In the genomic region with DNA sequence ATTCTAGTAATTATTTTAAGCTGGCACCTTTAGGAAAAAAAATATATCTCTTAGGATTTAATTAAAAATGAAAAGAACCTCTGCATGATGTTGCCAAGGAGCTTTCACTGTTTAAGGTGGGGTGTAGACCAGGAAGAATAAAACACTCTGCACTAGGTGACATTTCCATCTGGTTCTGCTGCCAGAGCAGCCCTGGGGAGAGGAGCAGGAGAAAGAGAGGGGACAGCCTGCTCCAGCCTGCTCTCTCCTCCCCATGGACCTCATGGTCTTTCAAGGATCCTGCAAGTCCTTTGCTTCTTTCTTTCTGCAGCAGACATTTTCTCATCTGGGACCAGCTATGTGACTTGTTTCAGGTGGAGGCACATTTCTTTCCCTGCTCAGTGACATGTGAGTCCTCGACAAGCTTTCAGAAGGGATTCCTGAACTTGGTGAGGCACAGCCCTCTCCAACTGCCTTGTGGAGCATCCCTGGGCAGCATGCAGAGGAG, we compare ENCODE assay signal across 16 cellular contexts. TPM values are rescaled to one million over a fixed set of nuclear protein-coding genes. Genes with fewer than 3 reads are reported as not detected.
DNase-seq lines count a peak whose midpoint lies in the region; ATAC-seq and TF ChIP-seq lines count a peak whose summit lies in the region.
"Had no signal": no experiment of that assay in that cellular context is flagged by ENCODE, and none has a peak within 500 bp of the region (broad histone marks: within the 10 kb centered on the region; RNA-seq: fewer than 3 reads in every experiment).

No MANE protein-coding gene starts in this region.

- H3K4me1 ChIP-seq in left ventricle myocardium inferior: peaks cover 23% of the 10 kb centered on the region
- peaks cover 18 to 28% of the 10 kb centered on the region in 2 donors for H3K4me1 ChIP-seq in mucosa of rectum (ENCODE audit: control insufficient read depth in 2 of 2, insufficient read depth in 2 of 2, low read length in 2 of 2)
- H3K4me1 ChIP-seq: BLaER1 had no signal

- H3K36me3 ChIP-seq in left ventricle myocardium inferior (no peaks in the 10 kb centered on the region), mucosa of rectum (ENCODE audit: control insufficient read depth in 2 of 2, insufficient read depth in 2 of 2, low read length in 2 of 2) (no peaks in the 10 kb centered on the region), H7 (replicated peaks; ENCODE audit: control insufficient read depth, insufficient read depth, low read length) (no peaks in the 10 kb centered on the region)
- H3K36me3 ChIP-seq: BLaER1 had no signal

- no peak for DNase-seq in Right ventricle myocardium superior
- no peak for DNase-seq in left ventricle myocardium inferior
- DNase-seq in cerebellar cortex (ENCODE audit: low spot score): peak; percentile 43
- DNase-seq in NCI-H82 (lab: John Stamatoyannopoulos, UW): no peak
- no peak for DNase-seq in H7
- no peak for DNase-seq in effector CD4-positive, alpha-beta T cell
- DNase-seq: 8988T; CD8-positive, alpha-beta memory T cell; DMS 273 treated with DMSO at 0.1 percent for 48 hours; MM.1S; NCI-H1105; NCI-H1694 treated with DMSO at 0.1 percent for 48 hours; NCI-H69 had no signal

- ATAC-seq in Right ventricle myocardium superior (ENCODE audit: poor library complexity) (peak; percentile 19), GM21737 (IDR thresholded peaks at IDR 0.05; ENCODE audit: unreplicated experiment) (no peak)

- no peak overlapping the region for H3K9ac ChIP-seq in mucosa of rectum (ENCODE audit: low read depth in 1 of 2, low read length in 2 of 2)
- H3K9ac ChIP-seq: BLaER1 had no signal

- no peaks in the 10 kb centered on the region for H3K9me3 ChIP-seq in left ventricle myocardium inferior (replicated peaks)
- H3K9me3 ChIP-seq in mucosa of rectum (ENCODE audit: control insufficient read depth in 2 of 2, low read length in 2 of 2): no peaks in the 10 kb centered on the region
- H3K9me3 ChIP-seq: BLaER1 had no signal

- no peak overlapping the region for H3K27ac ChIP-seq in left ventricle myocardium inferior (replicated peaks)
- peak overlapping the region; percentile 71 to 73 for H3K27ac ChIP-seq in mucosa of rectum (ENCODE audit: low read depth in 2 of 2, low read length in 2 of 2)
- H3K27ac ChIP-seq: BLaER1 had no signal

- intact Hi-C loops in Right ventricle myocardium superior (cut with DNase I) (no loop called here), left ventricle myocardium inferior (cut with micrococcal nuclease) (no loop called here)

- no peak for TF ChIP-seq CTCF in left ventricle myocardium inferior (IDR thresholded peaks at IDR 0.05; ENCODE audit: borderline replicate concordance)

- H3K27me3 ChIP-seq in left ventricle myocardium inferior (ENCODE audit: low read depth) (no peaks in the 10 kb centered on the region), mucosa of rectum (ENCODE audit: control insufficient read depth in 2 of 2, insufficient read depth in 2 of 2, low read length in 2 of 2) (no peaks in the 10 kb centered on the region), H7 (ENCODE audit: control insufficient read depth, insufficient read depth, low read length) (no peaks in the 10 kb centered on the region)
- H3K27me3 ChIP-seq: BLaER1 had no signal

- no peak overlapping the region for H3K4me3 ChIP-seq in left ventricle myocardium inferior
- H3K4me3 ChIP-seq in mucosa of rectum (ENCODE audit: low read length in 2 of 2): no peak overlapping the region
- H3K4me3 ChIP-seq in H7 (ENCODE audit: insufficient read depth, low read depth, low read length): no peak overlapping the region
- H3K4me3 ChIP-seq: BLaER1 had no signal

RNA-seq across cellular contexts. Expression of gene SSPN, which starts 45.0 kb away (rescaled TPM):
- total RNA-seq in Right ventricle myocardium superior: 51.5 TPM
- total RNA-seq in left ventricle myocardium inferior: 67.4 TPM
- 0.31 and 1.1 TPM in 2 replicates for total RNA-seq in H7 (2014; rRNA removed; shearing (Covaris generic))
- total RNA-seq: CD8-positive, alpha-beta memory T cell had no signal

Comparison
In these comparisons a context has a peak if more than half of its experiments do, and no peak if none do; other contexts are left out.
1. RNA of gene SSPN, which starts 45.0 kb away (total RNA-seq): 67.4 TPM in left ventricle myocardium inferior (single experiment) and 51.5 TPM in Right ventricle myocardium superior (single experiment); 0.31 to 1.1 TPM in H7; every median in the first group is over 10 times any median in the second.